ENCODE assay signal across 1 cellular context in the genomic region with DNA sequence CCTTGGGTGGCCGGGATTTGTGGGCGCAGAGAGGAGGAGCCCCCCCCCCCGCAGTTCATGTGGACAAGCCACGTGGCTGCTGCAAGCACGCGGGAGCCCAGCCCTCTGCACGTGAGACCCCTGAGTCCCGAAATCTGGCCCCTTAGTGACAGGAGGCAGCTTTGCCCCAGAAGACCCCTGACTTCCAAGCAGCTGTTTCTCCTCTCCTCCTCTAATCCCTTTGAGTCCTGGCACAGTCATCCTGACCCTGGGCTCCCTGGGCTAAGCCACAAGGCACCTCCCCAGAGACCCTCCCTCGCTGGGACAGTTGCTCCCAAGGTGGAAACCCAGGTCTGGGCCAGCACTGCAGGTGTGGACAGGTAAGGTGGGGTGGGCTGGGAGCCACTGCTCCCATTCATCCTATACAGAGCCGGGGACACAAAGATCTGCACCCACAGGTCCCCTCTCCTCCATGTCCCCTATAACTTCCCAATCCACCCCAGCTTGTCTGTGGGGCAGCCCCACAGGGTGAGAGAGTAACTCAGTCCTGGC.
TF ChIP-seq lines count a peak whose summit lies in the region.

No MANE protein-coding gene starts in this region.

TF ChIP-seq in WTC11, 78 proteins besides CTCF, POLR2A, EP300 and RAD21 (continued from another document):
- TF ChIP-seq, protein P1, sequence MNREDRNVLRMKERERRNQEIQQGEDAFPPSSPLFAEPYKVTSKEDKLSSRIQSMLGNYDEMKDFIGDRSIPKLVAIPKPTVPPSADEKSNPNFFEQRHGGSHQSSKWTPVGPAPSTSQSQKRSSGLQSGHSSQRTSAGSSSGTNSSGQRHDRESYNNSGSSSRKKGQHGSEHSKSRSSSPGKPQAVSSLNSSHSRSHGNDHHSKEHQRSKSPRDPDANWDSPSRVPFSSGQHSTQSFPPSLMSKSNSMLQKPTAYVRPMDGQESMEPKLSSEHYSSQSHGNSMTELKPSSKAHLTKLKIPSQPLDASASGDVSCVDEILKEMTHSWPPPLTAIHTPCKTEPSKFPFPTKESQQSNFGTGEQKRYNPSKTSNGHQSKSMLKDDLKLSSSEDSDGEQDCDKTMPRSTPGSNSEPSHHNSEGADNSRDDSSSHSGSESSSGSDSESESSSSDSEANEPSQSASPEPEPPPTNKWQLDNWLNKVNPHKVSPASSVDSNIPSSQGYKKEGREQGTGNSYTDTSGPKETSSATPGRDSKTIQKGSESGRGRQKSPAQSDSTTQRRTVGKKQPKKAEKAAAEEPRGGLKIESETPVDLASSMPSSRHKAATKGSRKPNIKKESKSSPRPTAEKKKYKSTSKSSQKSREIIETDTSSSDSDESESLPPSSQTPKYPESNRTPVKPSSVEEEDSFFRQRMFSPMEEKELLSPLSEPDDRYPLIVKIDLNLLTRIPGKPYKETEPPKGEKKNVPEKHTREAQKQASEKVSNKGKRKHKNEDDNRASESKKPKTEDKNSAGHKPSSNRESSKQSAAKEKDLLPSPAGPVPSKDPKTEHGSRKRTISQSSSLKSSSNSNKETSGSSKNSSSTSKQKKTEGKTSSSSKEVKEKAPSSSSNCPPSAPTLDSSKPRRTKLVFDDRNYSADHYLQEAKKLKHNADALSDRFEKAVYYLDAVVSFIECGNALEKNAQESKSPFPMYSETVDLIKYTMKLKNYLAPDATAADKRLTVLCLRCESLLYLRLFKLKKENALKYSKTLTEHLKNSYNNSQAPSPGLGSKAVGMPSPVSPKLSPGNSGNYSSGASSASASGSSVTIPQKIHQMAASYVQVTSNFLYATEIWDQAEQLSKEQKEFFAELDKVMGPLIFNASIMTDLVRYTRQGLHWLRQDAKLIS (CRISPR knock-in tag; IDR thresholded peaks at IDR 0.05; ENCODE audit: borderline replicate concordance) = no peak
- TF ChIP-seq, protein P2, sequence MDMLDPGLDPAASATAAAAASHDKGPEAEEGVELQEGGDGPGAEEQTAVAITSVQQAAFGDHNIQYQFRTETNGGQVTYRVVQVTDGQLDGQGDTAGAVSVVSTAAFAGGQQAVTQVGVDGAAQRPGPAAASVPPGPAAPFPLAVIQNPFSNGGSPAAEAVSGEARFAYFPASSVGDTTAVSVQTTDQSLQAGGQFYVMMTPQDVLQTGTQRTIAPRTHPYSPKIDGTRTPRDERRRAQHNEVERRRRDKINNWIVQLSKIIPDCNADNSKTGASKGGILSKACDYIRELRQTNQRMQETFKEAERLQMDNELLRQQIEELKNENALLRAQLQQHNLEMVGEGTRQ (CRISPR knock-in tag; IDR thresholded peaks at IDR 0.05) = no peak
- TF ChIP-seq, protein P3, sequence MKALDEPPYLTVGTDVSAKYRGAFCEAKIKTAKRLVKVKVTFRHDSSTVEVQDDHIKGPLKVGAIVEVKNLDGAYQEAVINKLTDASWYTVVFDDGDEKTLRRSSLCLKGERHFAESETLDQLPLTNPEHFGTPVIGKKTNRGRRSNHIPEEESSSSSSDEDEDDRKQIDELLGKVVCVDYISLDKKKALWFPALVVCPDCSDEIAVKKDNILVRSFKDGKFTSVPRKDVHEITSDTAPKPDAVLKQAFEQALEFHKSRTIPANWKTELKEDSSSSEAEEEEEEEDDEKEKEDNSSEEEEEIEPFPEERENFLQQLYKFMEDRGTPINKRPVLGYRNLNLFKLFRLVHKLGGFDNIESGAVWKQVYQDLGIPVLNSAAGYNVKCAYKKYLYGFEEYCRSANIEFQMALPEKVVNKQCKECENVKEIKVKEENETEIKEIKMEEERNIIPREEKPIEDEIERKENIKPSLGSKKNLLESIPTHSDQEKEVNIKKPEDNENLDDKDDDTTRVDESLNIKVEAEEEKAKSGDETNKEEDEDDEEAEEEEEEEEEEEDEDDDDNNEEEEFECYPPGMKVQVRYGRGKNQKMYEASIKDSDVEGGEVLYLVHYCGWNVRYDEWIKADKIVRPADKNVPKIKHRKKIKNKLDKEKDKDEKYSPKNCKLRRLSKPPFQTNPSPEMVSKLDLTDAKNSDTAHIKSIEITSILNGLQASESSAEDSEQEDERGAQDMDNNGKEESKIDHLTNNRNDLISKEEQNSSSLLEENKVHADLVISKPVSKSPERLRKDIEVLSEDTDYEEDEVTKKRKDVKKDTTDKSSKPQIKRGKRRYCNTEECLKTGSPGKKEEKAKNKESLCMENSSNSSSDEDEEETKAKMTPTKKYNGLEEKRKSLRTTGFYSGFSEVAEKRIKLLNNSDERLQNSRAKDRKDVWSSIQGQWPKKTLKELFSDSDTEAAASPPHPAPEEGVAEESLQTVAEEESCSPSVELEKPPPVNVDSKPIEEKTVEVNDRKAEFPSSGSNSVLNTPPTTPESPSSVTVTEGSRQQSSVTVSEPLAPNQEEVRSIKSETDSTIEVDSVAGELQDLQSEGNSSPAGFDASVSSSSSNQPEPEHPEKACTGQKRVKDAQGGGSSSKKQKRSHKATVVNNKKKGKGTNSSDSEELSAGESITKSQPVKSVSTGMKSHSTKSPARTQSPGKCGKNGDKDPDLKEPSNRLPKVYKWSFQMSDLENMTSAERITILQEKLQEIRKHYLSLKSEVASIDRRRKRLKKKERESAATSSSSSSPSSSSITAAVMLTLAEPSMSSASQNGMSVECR (CRISPR knock-in tag; IDR thresholded peaks at IDR 0.05; ENCODE audit: borderline replicate concordance) = no peak
